1 cellular context compared by ENCODE assay signal in genomic region chr1:910881-911721, GRCh38.
TF ChIP-seq lines count a peak whose summit lies in the region.

No MANE protein-coding gene starts in this region.

TF ChIP-seq in GM23338, 12 proteins besides CTCF, POLR2A, EP300 and RAD21 (continued from another document):
- TF ChIP-seq, protein P1, sequence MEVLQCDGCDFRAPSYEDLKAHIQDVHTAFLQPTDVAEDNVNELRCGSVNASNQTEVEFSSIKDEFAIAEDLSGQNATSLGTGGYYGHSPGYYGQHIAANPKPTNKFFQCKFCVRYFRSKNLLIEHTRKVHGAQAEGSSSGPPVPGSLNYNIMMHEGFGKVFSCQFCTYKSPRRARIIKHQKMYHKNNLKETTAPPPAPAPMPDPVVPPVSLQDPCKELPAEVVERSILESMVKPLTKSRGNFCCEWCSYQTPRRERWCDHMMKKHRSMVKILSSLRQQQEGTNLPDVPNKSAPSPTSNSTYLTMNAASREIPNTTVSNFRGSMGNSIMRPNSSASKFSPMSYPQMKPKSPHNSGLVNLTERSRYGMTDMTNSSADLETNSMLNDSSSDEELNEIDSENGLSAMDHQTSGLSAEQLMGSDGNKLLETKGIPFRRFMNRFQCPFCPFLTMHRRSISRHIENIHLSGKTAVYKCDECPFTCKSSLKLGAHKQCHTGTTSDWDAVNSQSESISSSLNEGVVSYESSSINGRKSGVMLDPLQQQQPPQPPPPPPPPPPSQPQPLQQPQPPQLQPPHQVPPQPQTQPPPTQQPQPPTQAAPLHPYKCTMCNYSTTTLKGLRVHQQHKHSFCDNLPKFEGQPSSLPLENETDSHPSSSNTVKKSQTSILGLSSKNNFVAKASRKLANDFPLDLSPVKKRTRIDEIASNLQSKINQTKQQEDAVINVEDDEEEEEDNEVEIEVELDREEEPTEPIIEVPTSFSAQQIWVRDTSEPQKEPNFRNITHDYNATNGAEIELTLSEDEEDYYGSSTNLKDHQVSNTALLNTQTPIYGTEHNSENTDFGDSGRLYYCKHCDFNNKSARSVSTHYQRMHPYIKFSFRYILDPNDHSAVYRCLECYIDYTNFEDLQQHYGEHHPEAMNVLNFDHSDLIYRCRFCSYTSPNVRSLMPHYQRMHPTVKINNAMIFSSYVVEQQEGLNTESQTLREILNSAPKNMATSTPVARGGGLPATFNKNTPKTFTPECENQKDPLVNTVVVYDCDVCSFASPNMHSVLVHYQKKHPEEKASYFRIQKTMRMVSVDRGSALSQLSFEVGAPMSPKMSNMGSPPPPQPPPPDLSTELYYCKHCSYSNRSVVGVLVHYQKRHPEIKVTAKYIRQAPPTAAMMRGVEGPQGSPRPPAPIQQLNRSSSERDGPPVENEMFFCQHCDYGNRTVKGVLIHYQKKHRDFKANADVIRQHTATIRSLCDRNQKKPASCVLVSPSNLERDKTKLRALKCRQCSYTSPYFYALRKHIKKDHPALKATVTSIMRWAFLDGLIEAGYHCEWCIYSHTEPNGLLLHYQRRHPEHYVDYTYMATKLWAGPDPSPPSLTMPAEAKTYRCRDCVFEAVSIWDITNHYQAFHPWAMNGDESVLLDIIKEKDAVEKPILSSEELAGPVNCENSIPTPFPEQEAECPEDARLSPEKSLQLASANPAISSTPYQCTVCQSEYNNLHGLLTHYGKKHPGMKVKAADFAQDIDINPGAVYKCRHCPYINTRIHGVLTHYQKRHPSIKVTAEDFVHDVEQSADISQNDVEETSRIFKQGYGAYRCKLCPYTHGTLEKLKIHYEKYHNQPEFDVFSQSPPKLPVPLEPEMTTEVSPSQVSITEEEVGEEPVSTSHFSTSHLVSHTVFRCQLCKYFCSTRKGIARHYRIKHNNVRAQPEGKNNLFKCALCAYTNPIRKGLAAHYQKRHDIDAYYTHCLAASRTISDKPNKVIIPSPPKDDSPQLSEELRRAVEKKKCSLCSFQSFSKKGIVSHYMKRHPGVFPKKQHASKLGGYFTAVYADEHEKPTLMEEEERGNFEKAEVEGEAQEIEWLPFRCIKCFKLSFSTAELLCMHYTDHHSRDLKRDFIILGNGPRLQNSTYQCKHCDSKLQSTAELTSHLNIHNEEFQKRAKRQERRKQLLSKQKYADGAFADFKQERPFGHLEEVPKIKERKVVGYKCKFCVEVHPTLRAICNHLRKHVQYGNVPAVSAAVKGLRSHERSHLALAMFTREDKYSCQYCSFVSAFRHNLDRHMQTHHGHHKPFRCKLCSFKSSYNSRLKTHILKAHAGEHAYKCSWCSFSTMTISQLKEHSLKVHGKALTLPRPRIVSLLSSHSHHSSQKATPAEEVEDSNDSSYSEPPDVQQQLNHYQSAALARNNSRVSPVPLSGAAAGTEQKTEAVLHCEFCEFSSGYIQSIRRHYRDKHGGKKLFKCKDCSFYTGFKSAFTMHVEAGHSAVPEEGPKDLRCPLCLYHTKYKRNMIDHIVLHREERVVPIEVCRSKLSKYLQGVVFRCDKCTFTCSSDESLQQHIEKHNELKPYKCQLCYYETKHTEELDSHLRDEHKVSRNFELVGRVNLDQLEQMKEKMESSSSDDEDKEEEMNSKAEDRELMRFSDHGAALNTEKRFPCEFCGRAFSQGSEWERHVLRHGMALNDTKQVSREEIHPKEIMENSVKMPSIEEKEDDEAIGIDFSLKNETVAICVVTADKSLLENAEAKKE (CRISPR knock-in tag; IDR thresholded peaks at IDR 0.05): no peak
- TF ChIP-seq EZH2phosphoT487 (IDR thresholded peaks at IDR 0.05; ENCODE audit: unreplicated experiment) (no peak), POLR2AphosphoS5 (IDR thresholded peaks at IDR 0.05; ENCODE audit: low read depth) (no peak), ZNF114 (CRISPR knock-in tag; IDR thresholded peaks at IDR 0.05) (no peak), CREB1 (CRISPR knock-in tag; IDR thresholded peaks at IDR 0.05; ENCODE audit: low read depth) (no peak), EZH2 (IDR thresholded peaks at IDR 0.05; ENCODE audit: low read depth, unreplicated experiment) (no peak), ZNF331 (CRISPR knock-in tag; IDR thresholded peaks at IDR 0.05; ENCODE audit: low read depth) (no peak), JUNB (IDR thresholded peaks at IDR 0.05; ENCODE audit: unreplicated experiment) (no peak), STAT1 (IDR thresholded peaks at IDR 0.05; ENCODE audit: unreplicated experiment) (no peak)
- TF ChIP-seq, protein P2, sequence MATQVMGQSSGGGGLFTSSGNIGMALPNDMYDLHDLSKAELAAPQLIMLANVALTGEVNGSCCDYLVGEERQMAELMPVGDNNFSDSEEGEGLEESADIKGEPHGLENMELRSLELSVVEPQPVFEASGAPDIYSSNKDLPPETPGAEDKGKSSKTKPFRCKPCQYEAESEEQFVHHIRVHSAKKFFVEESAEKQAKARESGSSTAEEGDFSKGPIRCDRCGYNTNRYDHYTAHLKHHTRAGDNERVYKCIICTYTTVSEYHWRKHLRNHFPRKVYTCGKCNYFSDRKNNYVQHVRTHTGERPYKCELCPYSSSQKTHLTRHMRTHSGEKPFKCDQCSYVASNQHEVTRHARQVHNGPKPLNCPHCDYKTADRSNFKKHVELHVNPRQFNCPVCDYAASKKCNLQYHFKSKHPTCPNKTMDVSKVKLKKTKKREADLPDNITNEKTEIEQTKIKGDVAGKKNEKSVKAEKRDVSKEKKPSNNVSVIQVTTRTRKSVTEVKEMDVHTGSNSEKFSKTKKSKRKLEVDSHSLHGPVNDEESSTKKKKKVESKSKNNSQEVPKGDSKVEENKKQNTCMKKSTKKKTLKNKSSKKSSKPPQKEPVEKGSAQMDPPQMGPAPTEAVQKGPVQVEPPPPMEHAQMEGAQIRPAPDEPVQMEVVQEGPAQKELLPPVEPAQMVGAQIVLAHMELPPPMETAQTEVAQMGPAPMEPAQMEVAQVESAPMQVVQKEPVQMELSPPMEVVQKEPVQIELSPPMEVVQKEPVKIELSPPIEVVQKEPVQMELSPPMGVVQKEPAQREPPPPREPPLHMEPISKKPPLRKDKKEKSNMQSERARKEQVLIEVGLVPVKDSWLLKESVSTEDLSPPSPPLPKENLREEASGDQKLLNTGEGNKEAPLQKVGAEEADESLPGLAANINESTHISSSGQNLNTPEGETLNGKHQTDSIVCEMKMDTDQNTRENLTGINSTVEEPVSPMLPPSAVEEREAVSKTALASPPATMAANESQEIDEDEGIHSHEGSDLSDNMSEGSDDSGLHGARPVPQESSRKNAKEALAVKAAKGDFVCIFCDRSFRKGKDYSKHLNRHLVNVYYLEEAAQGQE (IDR thresholded peaks at IDR 0.05; ENCODE audit: unreplicated experiment): no peak
